1 cellular context compared by ENCODE assay signal in the genomic region with DNA sequence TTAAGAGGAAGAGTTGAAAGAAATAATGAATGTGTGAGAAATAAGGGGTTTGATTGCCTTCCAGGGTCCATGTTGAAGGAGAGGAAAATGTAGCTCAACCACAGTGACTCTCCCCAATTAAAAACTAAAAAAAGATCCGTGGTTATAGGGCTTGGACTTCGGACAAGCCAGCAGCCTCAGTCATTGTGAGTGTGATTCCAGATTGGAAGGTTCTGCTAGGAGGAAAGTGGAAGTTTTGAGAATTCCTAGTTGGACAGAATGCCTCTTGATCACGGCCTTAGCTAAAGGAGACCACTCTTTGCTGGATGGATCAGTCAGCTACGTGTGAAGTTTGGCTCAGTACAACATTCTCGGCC.
TF ChIP-seq lines count a peak whose summit lies in the region.

No MANE protein-coding gene starts in this region.

TF ChIP-seq in WTC11, 78 proteins besides CTCF, POLR2A, EP300 and RAD21 (continued from another document):
- TF ChIP-seq, protein P1, sequence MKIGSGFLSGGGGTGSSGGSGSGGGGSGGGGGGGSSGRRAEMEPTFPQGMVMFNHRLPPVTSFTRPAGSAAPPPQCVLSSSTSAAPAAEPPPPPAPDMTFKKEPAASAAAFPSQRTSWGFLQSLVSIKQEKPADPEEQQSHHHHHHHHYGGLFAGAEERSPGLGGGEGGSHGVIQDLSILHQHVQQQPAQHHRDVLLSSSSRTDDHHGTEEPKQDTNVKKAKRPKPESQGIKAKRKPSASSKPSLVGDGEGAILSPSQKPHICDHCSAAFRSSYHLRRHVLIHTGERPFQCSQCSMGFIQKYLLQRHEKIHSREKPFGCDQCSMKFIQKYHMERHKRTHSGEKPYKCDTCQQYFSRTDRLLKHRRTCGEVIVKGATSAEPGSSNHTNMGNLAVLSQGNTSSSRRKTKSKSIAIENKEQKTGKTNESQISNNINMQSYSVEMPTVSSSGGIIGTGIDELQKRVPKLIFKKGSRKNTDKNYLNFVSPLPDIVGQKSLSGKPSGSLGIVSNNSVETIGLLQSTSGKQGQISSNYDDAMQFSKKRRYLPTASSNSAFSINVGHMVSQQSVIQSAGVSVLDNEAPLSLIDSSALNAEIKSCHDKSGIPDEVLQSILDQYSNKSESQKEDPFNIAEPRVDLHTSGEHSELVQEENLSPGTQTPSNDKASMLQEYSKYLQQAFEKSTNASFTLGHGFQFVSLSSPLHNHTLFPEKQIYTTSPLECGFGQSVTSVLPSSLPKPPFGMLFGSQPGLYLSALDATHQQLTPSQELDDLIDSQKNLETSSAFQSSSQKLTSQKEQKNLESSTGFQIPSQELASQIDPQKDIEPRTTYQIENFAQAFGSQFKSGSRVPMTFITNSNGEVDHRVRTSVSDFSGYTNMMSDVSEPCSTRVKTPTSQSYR (CRISPR knock-in tag; IDR thresholded peaks at IDR 0.05) = no peak
- no peak for TF ChIP-seq FOXK1 (CRISPR knock-in tag; IDR thresholded peaks at IDR 0.05)
- no peak for TF ChIP-seq GABPB1 (CRISPR knock-in tag; IDR thresholded peaks at IDR 0.05)
- no peak for TF ChIP-seq NFE2L1 (CRISPR knock-in tag; IDR thresholded peaks at IDR 0.05)
- no peak for TF ChIP-seq FOXP1 (CRISPR knock-in tag; IDR thresholded peaks at IDR 0.05; ENCODE audit: borderline replicate concordance)
- TF ChIP-seq, protein P2, sequence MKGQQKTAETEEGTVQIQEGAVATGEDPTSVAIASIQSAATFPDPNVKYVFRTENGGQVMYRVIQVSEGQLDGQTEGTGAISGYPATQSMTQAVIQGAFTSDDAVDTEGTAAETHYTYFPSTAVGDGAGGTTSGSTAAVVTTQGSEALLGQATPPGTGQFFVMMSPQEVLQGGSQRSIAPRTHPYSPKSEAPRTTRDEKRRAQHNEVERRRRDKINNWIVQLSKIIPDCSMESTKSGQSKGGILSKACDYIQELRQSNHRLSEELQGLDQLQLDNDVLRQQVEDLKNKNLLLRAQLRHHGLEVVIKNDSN (CRISPR knock-in tag; IDR thresholded peaks at IDR 0.05) = no peak
- no peak for TF ChIP-seq ESRRA (CRISPR knock-in tag; IDR thresholded peaks at IDR 0.05; ENCODE audit: borderline replicate concordance)
